In genomic region chr15:26892119-26892518, GRCh38 we compare ENCODE assay signal across 14 cellular contexts. TPM values are rescaled to one million over a fixed set of nuclear protein-coding genes. Genes with fewer than 3 reads are reported as not detected.
DNase-seq lines count a peak whose midpoint lies in the region; ATAC-seq and TF ChIP-seq lines count a peak whose summit lies in the region.
"Had no signal": no experiment of that assay in that cellular context is flagged by ENCODE, and none has a peak within 500 bp of the region (broad histone marks: within the 10 kb centered on the region; RNA-seq: fewer than 3 reads in every experiment).

No MANE protein-coding gene starts in this region.

- H3K4me3 Mint-ChIP-seq in MCF 10A (ENCODE audit: unreplicated experiment) (no peak overlapping the region), chondrocyte (ENCODE audit: unreplicated experiment) (no peak overlapping the region)
- no peak overlapping the region for H3K4me3 Mint-ChIP-seq in stimulated activated effector memory CD8-positive, alpha-beta T cell treated with anti-CD3 and anti-CD28 coated beads, Interleukin-12 subunit alpha, Interleukin-12 subunit beta, amount 100 ng/mL, for 72 hours

- peak overlapping the region; percentile 30 for H2AFZ ChIP-seq in mammary epithelial cell (ENCODE audit: low read depth, low read length)

- peaks cover 23% of the 10 kb centered on the region for H3K9me3 Mint-ChIP-seq in MCF 10A (ENCODE audit: unreplicated experiment)
- peaks cover 13% of the 10 kb centered on the region for H3K9me3 Mint-ChIP-seq in stimulated activated effector memory CD8-positive, alpha-beta T cell treated with anti-CD3 and anti-CD28 coated beads, Interleukin-12 subunit alpha, Interleukin-12 subunit beta, amount 100 ng/mL, for 72 hours
- H3K9me3 Mint-ChIP-seq in chondrocyte (ENCODE audit: low read depth) = no peaks in the 10 kb centered on the region

- H3K36me3 Mint-ChIP-seq in MCF 10A (ENCODE audit: insufficient read depth, unreplicated experiment) (no peaks in the 10 kb centered on the region), chondrocyte (ENCODE audit: low read depth) (no peaks in the 10 kb centered on the region)
- no peaks in the 10 kb centered on the region for H3K36me3 Mint-ChIP-seq in stimulated activated effector memory CD8-positive, alpha-beta T cell treated with anti-CD3 and anti-CD28 coated beads, Interleukin-12 subunit alpha, Interleukin-12 subunit beta, amount 100 ng/mL, for 72 hours

- dilution Hi-C loops in mammary epithelial cell (cut with HindIII; ENCODE audit: low sequenced_read_pairs) = no loop called here

- POLR2A ChIA-PET in MCF 10A (lab: Yijun Ruan, JAX) = no interaction called here

- H3K27me3 Mint-ChIP-seq in MCF 10A (ENCODE audit: insufficient read depth, unreplicated experiment) (no peaks in the 10 kb centered on the region), chondrocyte (ENCODE audit: low read depth) (peaks cover 3% of the 10 kb centered on the region)

- H3K9me3 ChIP-seq in breast epithelium (no peaks in the 10 kb centered on the region), mammary epithelial cell (replicated peaks; ENCODE audit: insufficient read depth, low read length) (peaks cover 10% of the 10 kb centered on the region), iPS-20b (ENCODE audit: insufficient read depth, low read depth, low read length) (no peaks in the 10 kb centered on the region), stomach smooth muscle (ENCODE audit: control insufficient read depth in 2 of 2, low read length in 2 of 2) (no peaks in the 10 kb centered on the region)

- DNase-seq in breast epithelium (ENCODE audit: low spot score in 2 of 2) (no peak), MCF 10A (ENCODE audit: unreplicated experiment) (no peak), mammary epithelial cell (no peak), chondrocyte (ENCODE audit: low spot score) (no peak)
- DNase-seq in stimulated activated effector memory CD8-positive, alpha-beta T cell treated with anti-CD3 and anti-CD28 coated beads, Interleukin-12 subunit alpha, Interleukin-12 subunit beta, amount 100 ng/mL, for 72 hours (ENCODE audit: low spot score in 2 of 2) = no peak
- DNase-seq: activated naive CD4-positive, alpha-beta T cell; activated T-cell treated with anti-CD3 and anti-CD28 coated beads for 4 hours had no signal

- no TSS peak for BruUV-seq in MCF 10A (replicated peaks; lab: Mats Ljungman, UMichigan)
- no TSS peak for BruUV-seq in mammary epithelial cell (replicated peaks; lab: Mats Ljungman, UMichigan)

- peak overlapping the region in 2 of 3 donors; percentile 41 to 52 for H3K4me3 ChIP-seq in breast epithelium
- H3K4me3 ChIP-seq in mammary epithelial cell (replicated peaks in 1 of 3; ENCODE audit: insufficient read depth in 1 of 3, low read depth in 2 of 3, low read length in 3 of 3) = no peak overlapping the region
- no peak overlapping the region for H3K4me3 ChIP-seq in iPS-20b (ENCODE audit: low read length)
- H3K4me3 ChIP-seq in stomach smooth muscle (ENCODE audit: low read length in 2 of 2) = peak overlapping the region; percentile 44 to 64
- H3K4me3 ChIP-seq: K562 had no signal

- TF ChIP-seq CTCF in breast epithelium (IDR thresholded peaks at IDR 0.05) (no peak), MCF 10A (IDR thresholded peaks at IDR 0.05; ENCODE audit: unreplicated experiment) (no peak), mammary epithelial cell (conservative IDR thresholded peaks at IDR 0.05 in 1 of 2, IDR thresholded peaks at IDR 0.05 in 1 of 2; ENCODE audit: extremely low read depth in 1 of 2, insufficient read depth in 1 of 2, low read depth in 1 of 2, low read length in 2 of 2) (no peak), chondrocyte (IDR thresholded peaks at IDR 0.05) (no peak)

- intact Hi-C loops in breast epithelium (cut with DNase I; ENCODE audit: low total_unique reads) = no loop called here
- intact Hi-C loops in MCF 10A (cut with micrococcal nuclease) = no loop called here
- intact Hi-C loops in mammary epithelial cell (cut with micrococcal nuclease) = loop anchor here (10.0 kb wide), 1 partner anchor 1333 kb away; no protein-coding TSS in a partner anchor

- H3K27ac Mint-ChIP-seq in MCF 10A (ENCODE audit: low read depth, unreplicated experiment) (no peak overlapping the region), chondrocyte (ENCODE audit: unreplicated experiment) (no peak overlapping the region)
- no peak overlapping the region for H3K27ac Mint-ChIP-seq in stimulated activated effector memory CD8-positive, alpha-beta T cell treated with anti-CD3 and anti-CD28 coated beads, Interleukin-12 subunit alpha, Interleukin-12 subunit beta, amount 100 ng/mL, for 72 hours

- no peaks in the 10 kb centered on the region for H3K79me2 ChIP-seq in mammary epithelial cell (ENCODE audit: insufficient read depth, low read length)

- ATAC-seq in HG03342 (IDR thresholded peaks at IDR 0.05; ENCODE audit: unreplicated experiment) = no peak
- ATAC-seq in stimulated activated effector memory CD8-positive, alpha-beta T cell treated with anti-CD3 and anti-CD28 coated beads, Interleukin-12 subunit alpha, Interleukin-12 subunit beta, amount 100 ng/mL, for 72 hours = no peak

- no peaks in the 10 kb centered on the region for H4K20me1 ChIP-seq in mammary epithelial cell (ENCODE audit: insufficient read depth, low read length)

- H3K9ac ChIP-seq in mammary epithelial cell (ENCODE audit: insufficient read depth, low read length) (no peak overlapping the region), iPS-20b (ENCODE audit: low read depth, low read length) (peak overlapping the region; percentile 5; the same call in 1 of the 2 replicates), stomach smooth muscle (ENCODE audit: low read length in 2 of 2) (no peak overlapping the region)

- no peaks in the 10 kb centered on the region for H3K4me1 ChIP-seq in breast epithelium
- peaks cover 6% of the 10 kb centered on the region for H3K4me1 ChIP-seq in mammary epithelial cell (ENCODE audit: insufficient read depth, low read length)
- no peaks in the 10 kb centered on the region for H3K4me1 ChIP-seq in iPS-20b (ENCODE audit: insufficient read depth, low read length)
- peaks cover 9% of the 10 kb centered on the region for H3K4me1 ChIP-seq in stomach smooth muscle (ENCODE audit: control insufficient read depth, insufficient read depth, low read length)

- H3K4me2 ChIP-seq in mammary epithelial cell (ENCODE audit: insufficient read depth, low read depth, low read length) = peak overlapping the region; percentile 69

- H3K27ac ChIP-seq in breast epithelium (no peak overlapping the region), mammary epithelial cell (ENCODE audit: insufficient read depth, low read depth, low read length) (no peak overlapping the region), iPS-20b (ENCODE audit: low read length) (no peak overlapping the region), stomach smooth muscle (ENCODE audit: low read length) (no peak overlapping the region)

- CTCF ChIA-PET in MCF 10A (lab: Yijun Ruan, JAX) (interaction anchor here (1.0 to 3.2 kb wide), 3 partner anchors 10 to 1234 kb away, joined by 3 to 18 read pairs (median 7); no protein-coding TSS in a partner anchor), mammary epithelial cell (lab: Charles Lee; ENCODE audit: low non-redundant PET) (no interaction called here)

- H3K36me3 ChIP-seq in breast epithelium (no peaks in the 10 kb centered on the region), mammary epithelial cell (ENCODE audit: insufficient read depth, low read length) (no peaks in the 10 kb centered on the region), iPS-20b (ENCODE audit: insufficient read depth, low read depth, low read length) (no peaks in the 10 kb centered on the region), stomach smooth muscle (ENCODE audit: control insufficient read depth in 2 of 2, insufficient read depth in 2 of 2, low read length in 2 of 2) (no peaks in the 10 kb centered on the region)

- H3K4me1 Mint-ChIP-seq in MCF 10A (ENCODE audit: insufficient read depth, unreplicated experiment) (no peaks in the 10 kb centered on the region), chondrocyte (ENCODE audit: low read depth) (peaks cover 3% of the 10 kb centered on the region)
- H3K4me1 Mint-ChIP-seq in stimulated activated effector memory CD8-positive, alpha-beta T cell treated with anti-CD3 and anti-CD28 coated beads, Interleukin-12 subunit alpha, Interleukin-12 subunit beta, amount 100 ng/mL, for 72 hours = no peaks in the 10 kb centered on the region

- WGBS in mammary epithelial cell (ENCODE audit: low coverage, missing lambda C conversion rate) = 13% methylated on average over 15 of the region's 28 CpGs

- H3K27me3 ChIP-seq in breast epithelium (no peaks in the 10 kb centered on the region), mammary epithelial cell (ENCODE audit: insufficient read depth, low read length) (no peaks in the 10 kb centered on the region), iPS-20b (ENCODE audit: insufficient read depth, low read length) (no peaks in the 10 kb centered on the region), stomach smooth muscle (ENCODE audit: control insufficient read depth in 1 of 2, insufficient read depth in 2 of 2, low read length in 2 of 2) (peaks cover 17 to 24% of the 10 kb centered on the region in 2 donors)

- in situ Hi-C loops in mammary epithelial cell (cut with MboI; ENCODE audit: low sequenced_read_pairs in 2 of 2) = loop anchor here in 1 of 2 donors (10.0 kb wide), 1 partner anchor 1233 kb away; no protein-coding TSS in a partner anchor

- TF ChIP-seq POLR2A in breast epithelium (IDR thresholded peaks at IDR 0.05) = no peak

RNA-seq across cellular contexts. Expression of gene GABRA5, which starts 25.3 kb away (rescaled TPM):
- total RNA-seq in breast epithelium (not detected), MCF 10A (2022) (not detected in 2 replicates), mammary epithelial cell (not detected), chondrocyte (0.30 to 0.46 TPM in 2 of 3 replicates, not detected in the other)
- polyA plus RNA-seq in mammary epithelial cell = not detected
- not detected for polyA minus RNA-seq in mammary epithelial cell
- total RNA-seq: Calu3; K562; lower leg skin; T-helper 1 cell treated with Interleukin-12 subunit alpha and Interleukin-12 subunit beta and Interleukin-4 antibody, amounts not matched to agents 30 ng/mL and 1 ng/mL, for 36 hours had no signal
- polyA plus RNA-seq: K562 had no signal

Comparison
In these comparisons a context has a peak if more than half of its experiments do, and no peak if none do; other contexts are left out.
1. H3K4me3 ChIP-seq: peak in breast epithelium (2 of 3) and stomach smooth muscle (2 of 2); none in mammary epithelial cell (0 of 3) and iPS-20b (single experiment).